ENCODE assay signal across 18 cellular contexts in genomic region chr4:76779740-76780459, GRCh38.
DNase-seq lines count a peak whose midpoint lies in the region; ATAC-seq, FAIRE-seq and TF ChIP-seq lines count a peak whose summit lies in the region.
"Had no signal": no experiment of that assay in that cellular context is flagged by ENCODE, and none has a peak within 500 bp of the region (broad histone marks: within the 10 kb centered on the region; RNA-seq: fewer than 3 reads in every experiment).

No MANE protein-coding gene starts in this region.

- CTCF ChIA-PET in endothelial cell of umbilical vein (lab: Charles Lee) = no interaction called here
- CTCF ChIA-PET in CD4-positive, alpha-beta T cell (lab: Charles Lee) = no interaction called here

- TF ChIP-seq POLR2A in endothelial cell of umbilical vein (IDR thresholded peaks at IDR 0.05; ENCODE audit: low read depth, low read length) = no peak

- dilution Hi-C loops in endothelial cell of umbilical vein (cut with MboI; ENCODE audit: extremely low pct_ligation_motif_present, low sequenced_read_pairs) = no loop called here

- no peak overlapping the region for H3K4me3 Mint-ChIP-seq in H9
- no peak overlapping the region for H3K4me3 Mint-ChIP-seq in osteocyte (ENCODE audit: unreplicated experiment)
- H3K4me3 Mint-ChIP-seq in effector memory CD8-positive, alpha-beta T cell = no peak overlapping the region
- no peak overlapping the region for H3K4me3 Mint-ChIP-seq in stimulated activated effector memory CD8-positive, alpha-beta T cell treated with anti-CD3 and anti-CD28 coated beads, Interleukin-12 subunit alpha, Interleukin-12 subunit beta, amount 100 ng/mL, for 72 hours
- H3K4me3 Mint-ChIP-seq in CD4-positive, alpha-beta T cell = no peak overlapping the region
- H3K4me3 Mint-ChIP-seq: activated naive CD8-positive, alpha-beta T cell treated with anti-CD3 and anti-CD28 coated beads for 36 hours; T-helper 2 cell treated with Interferon-gamma antibody and Interleukin-4, amounts not matched to agents 5 μg/mL and 100 μg/mL, for 36 hours had no signal

- no peak overlapping the region for H3T11ph ChIP-seq in H9 (ENCODE audit: low read length)

- H2BK15ac ChIP-seq in H9 (ENCODE audit: low read depth, low read length) = no peak overlapping the region

- no peak for DNase-seq in H9
- peak; percentile 21 for DNase-seq in NCI-H2029 (lab: John Stamatoyannopoulos, UW)
- DNase-seq in endothelial cell of umbilical vein (ENCODE audit: low read depth, low spot score) = peak; percentile 27
- no peak for DNase-seq in osteocyte (ENCODE audit: extremely low spot score, unreplicated experiment)
- DNase-seq in effector memory CD8-positive, alpha-beta T cell = no peak
- DNase-seq in stimulated activated effector memory CD8-positive, alpha-beta T cell treated with anti-CD3 and anti-CD28 coated beads, Interleukin-12 subunit alpha, Interleukin-12 subunit beta, amount 100 ng/mL, for 72 hours (ENCODE audit: low spot score in 2 of 2) = no peak
- DNase-seq in CD4-positive, alpha-beta T cell = no peak
- DNase-seq in left lung = no peak
- DNase-seq: activated CD4-positive, alpha-beta T cell treated with anti-CD3 and anti-CD28 coated beads for 48 hours; activated naive CD8-positive, alpha-beta T cell treated with anti-CD3 and anti-CD28 coated beads for 36 hours; cerebellar nuclear complex; islet precursor cell; MM.1S; mucosa of descending colon; NCI-H2107; posterior cingulate gyrus had no signal

- H3K36me3 Mint-ChIP-seq in H9 (ENCODE audit: insufficient read depth in 1 of 3, low read depth in 3 of 3) = peaks cover 43 to 73% (median 59%) of the 10 kb centered on the region in 3 experiments
- peaks cover 5% of the 10 kb centered on the region for H3K36me3 Mint-ChIP-seq in osteocyte (ENCODE audit: unreplicated experiment)
- H3K36me3 Mint-ChIP-seq in effector memory CD8-positive, alpha-beta T cell (ENCODE audit: insufficient read depth) = no peaks in the 10 kb centered on the region
- no peaks in the 10 kb centered on the region for H3K36me3 Mint-ChIP-seq in stimulated activated effector memory CD8-positive, alpha-beta T cell treated with anti-CD3 and anti-CD28 coated beads, Interleukin-12 subunit alpha, Interleukin-12 subunit beta, amount 100 ng/mL, for 72 hours
- H3K36me3 Mint-ChIP-seq in CD4-positive, alpha-beta T cell (ENCODE audit: low read depth) = no peaks in the 10 kb centered on the region
- H3K36me3 Mint-ChIP-seq: activated naive CD8-positive, alpha-beta T cell treated with anti-CD3 and anti-CD28 coated beads for 36 hours had no signal

- no peak overlapping the region for H4K91ac ChIP-seq in H9 (ENCODE audit: insufficient read length, low read depth, low read length)

- no peak overlapping the region for H2AK5ac ChIP-seq in H9 (ENCODE audit: insufficient read length, low read length)

- H3K4me1 ChIP-seq in H9 (ENCODE audit: insufficient read depth, low read length) (no peaks in the 10 kb centered on the region; the same call in 1 of the 2 replicates), endothelial cell of umbilical vein (ENCODE audit: control insufficient read depth, extremely low read depth, insufficient read depth, low read length) (peaks cover 3% of the 10 kb centered on the region), left lung (no peaks in the 10 kb centered on the region)
- H3K4me1 ChIP-seq: BLaER1 had no signal

- H3K9ac ChIP-seq in H9 (ENCODE audit: extremely low read depth, insufficient read length, low read length) (no peak overlapping the region), endothelial cell of umbilical vein (replicated peaks; ENCODE audit: extremely low read depth, insufficient read depth, low read length) (no peak overlapping the region)
- H3K9ac ChIP-seq: BLaER1 had no signal

- WGBS in H9 (ENCODE audit: extremely low coverage, insufficient read length, low lambda C conversion rate) = no CpG with 5 or more reads among the region's 9 CpGs

- H4K5ac ChIP-seq in H9 (ENCODE audit: insufficient read length, low read depth, low read length) = no peak overlapping the region

- no peak for ATAC-seq in effector memory CD8-positive, alpha-beta T cell (replicated peaks)
- ATAC-seq in stimulated activated effector memory CD8-positive, alpha-beta T cell treated with anti-CD3 and anti-CD28 coated beads, Interleukin-12 subunit alpha, Interleukin-12 subunit beta, amount 100 ng/mL, for 72 hours = no peak
- no peak for ATAC-seq in CD4-positive, alpha-beta T cell (ENCODE audit: poor library complexity)
- ATAC-seq in left lung = no peak
- ATAC-seq: mucosa of descending colon had no signal

- H2BK5ac ChIP-seq in H9 (ENCODE audit: insufficient read length, low read length) = no peak overlapping the region

- no peaks in the 10 kb centered on the region for H3K79me1 ChIP-seq in H9 (ENCODE audit: insufficient read depth, low read depth, low read length, poor library complexity, severe bottlenecking)

- no peak overlapping the region for H3K4me3 ChIP-seq in endothelial cell of umbilical vein (replicated peaks in 1 of 3; ENCODE audit: insufficient read depth in 1 of 3, low read depth in 1 of 3, low read length in 3 of 3)
- H3K4me3 ChIP-seq in left lung = no peak overlapping the region
- H3K4me3 ChIP-seq: BLaER1, mucosa of descending colon had no signal

- H4K20me1 ChIP-seq in H9 (ENCODE audit: control insufficient read depth, insufficient read depth, insufficient read length) (no peaks in the 10 kb centered on the region), endothelial cell of umbilical vein (replicated peaks; ENCODE audit: control insufficient read depth, extremely low read depth, insufficient read depth, low read length) (no peaks in the 10 kb centered on the region)
- H4K20me1 ChIP-seq: BLaER1 had no signal

- H3K9me1 ChIP-seq in endothelial cell of umbilical vein (replicated peaks; ENCODE audit: control insufficient read depth, extremely low read depth, insufficient read depth, low read length) = peaks cover 2% of the 10 kb centered on the region

- no peak overlapping the region for H3K4me2 ChIP-seq in H9 (ENCODE audit: insufficient read depth, insufficient read length, low read length)
- no peak overlapping the region for H3K4me2 ChIP-seq in endothelial cell of umbilical vein (ENCODE audit: insufficient read depth, low read length)
- H3K4me2 ChIP-seq: BLaER1 had no signal

- no peaks in the 10 kb centered on the region for H3K27me3 Mint-ChIP-seq in H9 (ENCODE audit: low read depth)
- H3K27me3 Mint-ChIP-seq in osteocyte (ENCODE audit: unreplicated experiment) = no peaks in the 10 kb centered on the region
- H3K27me3 Mint-ChIP-seq in effector memory CD8-positive, alpha-beta T cell = peaks cover 29 to 43% of the 10 kb centered on the region in 2 donors
- peaks cover 4% of the 10 kb centered on the region for H3K27me3 Mint-ChIP-seq in CD4-positive, alpha-beta T cell

- H3K23me2 ChIP-seq in H9 (ENCODE audit: insufficient read length, low read depth, low read length, poor library complexity, severe bottlenecking) = no peaks in the 10 kb centered on the region

- H2AFZ ChIP-seq in H9 (ENCODE audit: low read length) (no peak overlapping the region), endothelial cell of umbilical vein (ENCODE audit: low read depth, low read length) (no peak overlapping the region)

- intact Hi-C loops in endothelial cell of umbilical vein (cut with micrococcal nuclease) (no loop called here), left lung (cut with DNase I) (no loop called here)
- intact Hi-C loops in CD4-positive, alpha-beta T cell (cut with DNase I, micrococcal nuclease) = loop anchor here in 1 of 2 experiments (10.0 kb wide), 1 partner anchor 265 kb away; no protein-coding TSS in a partner anchor

- no peak overlapping the region for H4K8ac ChIP-seq in H9 (replicated peaks; ENCODE audit: insufficient read length, low read depth, low read length)

- H3K9me3 Mint-ChIP-seq in H9 (no peaks in the 10 kb centered on the region), osteocyte (ENCODE audit: unreplicated experiment) (peaks cover 6% of the 10 kb centered on the region)
- no peaks in the 10 kb centered on the region for H3K9me3 Mint-ChIP-seq in effector memory CD8-positive, alpha-beta T cell
- H3K9me3 Mint-ChIP-seq in stimulated activated effector memory CD8-positive, alpha-beta T cell treated with anti-CD3 and anti-CD28 coated beads, Interleukin-12 subunit alpha, Interleukin-12 subunit beta, amount 100 ng/mL, for 72 hours = no peaks in the 10 kb centered on the region
- no peaks in the 10 kb centered on the region for H3K9me3 Mint-ChIP-seq in CD4-positive, alpha-beta T cell
- H3K9me3 Mint-ChIP-seq: activated naive CD8-positive, alpha-beta T cell treated with anti-CD3 and anti-CD28 coated beads for 36 hours; T-helper 2 cell treated with Interferon-gamma antibody and Interleukin-4, amounts not matched to agents 5 μg/mL and 100 μg/mL, for 36 hours had no signal

- no peak overlapping the region for H3K23ac ChIP-seq in H9 (ENCODE audit: insufficient read length, low read depth, low read length)

- no peak overlapping the region for H3K4ac ChIP-seq in H9 (ENCODE audit: low read depth, low read length)

- no peak overlapping the region for H3K14ac ChIP-seq in H9 (ENCODE audit: insufficient read depth, low read length)

- H3K27ac Mint-ChIP-seq in H9 (peak overlapping the region; percentile 55 to 95 (median 74); a peak in 3 of 7 replicates), osteocyte (ENCODE audit: unreplicated experiment) (peak overlapping the region; percentile 56)
- no peak overlapping the region for H3K27ac Mint-ChIP-seq in effector memory CD8-positive, alpha-beta T cell
- H3K27ac Mint-ChIP-seq in stimulated activated effector memory CD8-positive, alpha-beta T cell treated with anti-CD3 and anti-CD28 coated beads, Interleukin-12 subunit alpha, Interleukin-12 subunit beta, amount 100 ng/mL, for 72 hours = no peak overlapping the region
- no peak overlapping the region for H3K27ac Mint-ChIP-seq in CD4-positive, alpha-beta T cell
- H3K27ac Mint-ChIP-seq: activated naive CD8-positive, alpha-beta T cell treated with anti-CD3 and anti-CD28 coated beads for 36 hours; T-helper 2 cell treated with Interferon-gamma antibody and Interleukin-4, amounts not matched to agents 5 μg/mL and 100 μg/mL, for 36 hours had no signal

- no peaks in the 10 kb centered on the region for H3K9me3 ChIP-seq in H9 (ENCODE audit: control insufficient read depth, low read depth, low read length)
- no peaks in the 10 kb centered on the region for H3K9me3 ChIP-seq in endothelial cell of umbilical vein (replicated peaks; ENCODE audit: control insufficient read depth, insufficient read depth, low read length)
- no peaks in the 10 kb centered on the region for H3K9me3 ChIP-seq in CD4-positive, alpha-beta T cell (ENCODE audit: control insufficient read depth, low read length)
- H3K9me3 ChIP-seq in left lung = no peaks in the 10 kb centered on the region
- H3K9me3 ChIP-seq: mucosa of descending colon had no signal

- FAIRE-seq in endothelial cell of umbilical vein (lab: Jason Lieb, UNC) = no peak

- no peaks in the 10 kb centered on the region; the same call in 1 of the 2 replicates for H3K27me3 ChIP-seq in H9 (ENCODE audit: insufficient read depth, low read length)
- H3K27me3 ChIP-seq in endothelial cell of umbilical vein (ENCODE audit: control insufficient read depth in 2 of 2, insufficient read depth in 2 of 2, low read length in 2 of 2) = no peaks in the 10 kb centered on the region
- H3K27me3 ChIP-seq in CD4-positive, alpha-beta T cell (ENCODE audit: control insufficient read depth, insufficient read depth, low read length) = no peaks in the 10 kb centered on the region
- no peaks in the 10 kb centered on the region for H3K27me3 ChIP-seq in left lung
- H3K27me3 ChIP-seq: BLaER1 had no signal

- no peak overlapping the region for H3K27ac ChIP-seq in H9 (ENCODE audit: insufficient read length, low read depth, low read length)
- no peak overlapping the region for H3K27ac ChIP-seq in endothelial cell of umbilical vein (ENCODE audit: insufficient read depth, low read depth, low read length)
- no peak overlapping the region for H3K27ac ChIP-seq in CD4-positive, alpha-beta T cell (ENCODE audit: low read depth, low read length)
- no peak overlapping the region for H3K27ac ChIP-seq in left lung
- H3K27ac ChIP-seq: BLaER1 had no signal

- no peak overlapping the region for H2BK20ac ChIP-seq in H9 (ENCODE audit: low read depth, low read length, poor library complexity, severe bottlenecking)

- POLR2A ChIA-PET in endothelial cell of umbilical vein (lab: Charles Lee) = no interaction called here
- POLR2A ChIA-PET in CD4-positive, alpha-beta T cell (lab: Charles Lee) = no interaction called here

- H3K36me3 ChIP-seq in endothelial cell of umbilical vein (ENCODE audit: control insufficient read depth in 2 of 2, extremely low read depth in 1 of 2, insufficient read depth in 2 of 2, low read length in 2 of 2) (no peaks in the 10 kb centered on the region), left lung (no peaks in the 10 kb centered on the region)

- H2BK120ac ChIP-seq in H9 (ENCODE audit: low read depth, low read length, poor library complexity, severe bottlenecking) = no peak overlapping the region

- H2BK12ac ChIP-seq in H9 (ENCODE audit: insufficient read length, low read depth, low read length) = no peak overlapping the region

- no peaks in the 10 kb centered on the region for H3K79me2 ChIP-seq in H9 (ENCODE audit: insufficient read depth, low read length)
- no peaks in the 10 kb centered on the region for H3K79me2 ChIP-seq in endothelial cell of umbilical vein (ENCODE audit: control insufficient read depth, insufficient read depth, low read length)

- peaks cover 21% of the 10 kb centered on the region in 2 experiments for H3K4me1 Mint-ChIP-seq in H9
- peaks cover 50% of the 10 kb centered on the region for H3K4me1 Mint-ChIP-seq in osteocyte (ENCODE audit: unreplicated experiment)
- H3K4me1 Mint-ChIP-seq in effector memory CD8-positive, alpha-beta T cell (ENCODE audit: low read depth in 2 of 2) = no peaks in the 10 kb centered on the region
- H3K4me1 Mint-ChIP-seq in stimulated activated effector memory CD8-positive, alpha-beta T cell treated with anti-CD3 and anti-CD28 coated beads, Interleukin-12 subunit alpha, Interleukin-12 subunit beta, amount 100 ng/mL, for 72 hours = no peaks in the 10 kb centered on the region
- H3K4me1 Mint-ChIP-seq in CD4-positive, alpha-beta T cell (ENCODE audit: low read depth) = no peaks in the 10 kb centered on the region

- no peak overlapping the region for H3K18ac ChIP-seq in H9 (ENCODE audit: insufficient read length, low read depth, low read length)

- BruUV-seq in endothelial cell of umbilical vein (replicated peaks; lab: Mats Ljungman, UMichigan) = no TSS peak

- TF ChIP-seq CTCF in H9 (conservative IDR thresholded peaks at IDR 0.05) (no peak), endothelial cell of umbilical vein (IDR thresholded peaks at IDR 0.05; ENCODE audit: extremely low read depth in 1 of 2, insufficient read depth in 1 of 2, low read depth in 1 of 2, low read length in 2 of 2) (no peak), osteocyte (IDR thresholded peaks at IDR 0.05) (no peak), left lung (IDR thresholded peaks at IDR 0.05) (no peak)
- TF ChIP-seq CTCF in CD4-positive, alpha-beta T cell (IDR thresholded peaks at IDR 0.05) = no peak

- no peak overlapping the region for H3K56ac ChIP-seq in H9 (ENCODE audit: insufficient read length, low read depth, low read length)

Comparison
In these comparisons a context has a peak if more than half of its experiments do, and no peak if none do; other contexts are left out.
1. DNase-seq: peak in NCI-H2029 (single experiment) and endothelial cell of umbilical vein (single experiment); none in H9 (single experiment), osteocyte (single experiment), effector memory CD8-positive, alpha-beta T cell (0 of 3), stimulated activated effector memory CD8-positive, alpha-beta T cell treated with anti-CD3 and anti-CD28 coated beads, Interleukin-12 subunit alpha, Interleukin-12 subunit beta, amount 100 ng/mL, for 72 hours (0 of 2), CD4-positive, alpha-beta T cell (0 of 10) and left lung (0 of 2).
2. H3K27ac Mint-ChIP-seq: peak in H9 (3 of 3) and osteocyte (single experiment); none in effector memory CD8-positive, alpha-beta T cell (0 of 2), stimulated activated effector memory CD8-positive, alpha-beta T cell treated with anti-CD3 and anti-CD28 coated beads, Interleukin-12 subunit alpha, Interleukin-12 subunit beta, amount 100 ng/mL, for 72 hours (single experiment) and CD4-positive, alpha-beta T cell (single experiment).